Comparison of ENCODE assay signal across 8 cellular contexts in the genomic region with DNA sequence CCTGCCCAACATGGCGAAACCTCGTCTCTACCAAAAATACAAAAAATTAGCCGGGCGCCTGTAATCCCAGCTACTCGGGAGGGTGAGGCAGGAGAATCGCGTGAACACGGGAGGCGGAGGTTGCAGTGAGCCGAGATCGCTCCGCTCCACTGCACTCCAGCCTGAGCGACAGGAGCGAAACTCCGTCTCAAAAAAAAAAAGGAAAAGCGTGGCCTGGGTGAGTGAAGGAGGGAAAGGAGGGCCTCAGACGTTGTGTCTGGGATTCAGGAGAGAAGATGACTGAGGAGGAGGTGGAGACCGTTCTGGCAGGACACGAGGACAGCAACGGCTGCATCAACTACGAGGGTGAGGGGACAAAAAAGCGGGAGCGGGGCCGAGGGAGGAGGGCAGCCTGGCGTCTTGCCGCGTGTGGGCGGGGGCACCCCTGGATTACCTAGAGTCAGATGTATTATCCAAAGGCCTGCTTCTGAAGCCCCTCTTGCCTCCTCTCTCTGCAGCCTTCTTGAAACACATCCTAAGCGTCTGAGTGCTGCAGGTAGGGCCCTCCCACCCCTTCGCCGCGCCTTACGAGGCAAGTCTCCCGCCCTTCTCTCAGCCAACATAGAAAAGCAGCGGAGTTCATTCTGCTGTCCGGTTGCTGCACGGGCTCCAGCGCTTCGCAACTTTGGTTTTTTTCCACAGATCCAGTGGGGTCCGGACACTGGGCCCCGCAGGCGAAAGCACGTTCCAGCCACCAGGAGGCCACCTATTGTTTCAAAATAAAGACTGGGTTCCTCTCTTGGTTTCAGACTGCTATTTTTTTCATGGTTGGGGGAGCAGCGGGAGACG. TPM values are rescaled to one million over a fixed set of nuclear protein-coding genes. Genes with fewer than 3 reads are reported as not detected.
A peak's percentile ranks its signal among the peaks of the same experiment; 100 is the strongest.
DNase-seq lines count a peak whose midpoint lies in the region; ATAC-seq, FAIRE-seq and TF ChIP-seq lines count a peak whose summit lies in the region.

No MANE protein-coding gene starts in this region.

- peak; percentile 70 for TF ChIP-seq CTCF in GM12875 (IDR thresholded peaks at IDR 0.05; ENCODE audit: borderline replicate concordance, insufficient read depth, low read depth, low read length)
- peak; percentile 72 for TF ChIP-seq CTCF in astrocyte (IDR thresholded peaks at IDR 0.05; ENCODE audit: insufficient read depth, low read depth, low read length)
- TF ChIP-seq CTCF in hepatocyte (IDR thresholded peaks at IDR 0.05; ENCODE audit: poor library complexity) = peak; percentile 72

- H3K27me3 ChIP-seq in astrocyte (ENCODE audit: insufficient read depth, low read length) = no peaks in the 10 kb centered on the region
- H3K27me3 ChIP-seq in hepatocyte = no peaks in the 10 kb centered on the region
- no peaks in the 10 kb centered on the region for H3K27me3 ChIP-seq in rectal smooth muscle tissue (ENCODE audit: control insufficient read depth, insufficient read depth, low read length)

- H3K4me1 ChIP-seq in astrocyte (ENCODE audit: insufficient read depth, low read length) (peaks cover 41% of the 10 kb centered on the region), hepatocyte (ENCODE audit: insufficient read depth) (peaks cover 38% of the 10 kb centered on the region), rectal smooth muscle tissue (ENCODE audit: control insufficient read depth, insufficient read depth, low read length) (peaks cover 20% of the 10 kb centered on the region)

- ATAC-seq in HG02884 (IDR thresholded peaks at IDR 0.05; ENCODE audit: unreplicated experiment) = peak; percentile 21
- ATAC-seq in T-helper 17 cell = peak; percentile 49
- no peak for ATAC-seq in HG02870 (IDR thresholded peaks at IDR 0.05; ENCODE audit: unreplicated experiment)

- H2AFZ ChIP-seq in astrocyte (ENCODE audit: low read depth, low read length) (peak overlapping the region; percentile 43), hepatocyte (peak overlapping the region; percentile 39)

- H4K20me1 ChIP-seq in astrocyte (ENCODE audit: insufficient read depth, low read length) = peaks cover 42% of the 10 kb centered on the region
- H4K20me1 ChIP-seq in hepatocyte (ENCODE audit: insufficient read depth, poor library complexity, severe bottlenecking) = peaks cover 28% of the 10 kb centered on the region

- no peak for FAIRE-seq in astrocyte (lab: Jason Lieb, UNC)

- H3K27ac Mint-ChIP-seq in T-helper 17 cell (peak overlapping the region; percentile 99), astrocyte (ENCODE audit: unreplicated experiment) (peak overlapping the region; percentile 96)

- H3K4me2 ChIP-seq in astrocyte (ENCODE audit: low read length) (peak overlapping the region; percentile 99), hepatocyte (peak overlapping the region; percentile 88)

- peak overlapping the region; percentile 81 for H3K9ac ChIP-seq in astrocyte (ENCODE audit: low read length)
- H3K9ac ChIP-seq in rectal smooth muscle tissue (ENCODE audit: low read length) = peak overlapping the region; percentile 49

- peaks cover 46% of the 10 kb centered on the region for H3K4me1 Mint-ChIP-seq in T-helper 17 cell
- H3K4me1 Mint-ChIP-seq in astrocyte (ENCODE audit: low read depth, unreplicated experiment) = peaks cover 15% of the 10 kb centered on the region

- H3K36me3 Mint-ChIP-seq in T-helper 17 cell (ENCODE audit: low read depth) (peaks cover 11% of the 10 kb centered on the region), astrocyte (ENCODE audit: low read depth, unreplicated experiment) (peaks cover 40% of the 10 kb centered on the region)

- DNase-seq in NCI-H1694 treated with DMSO at 0.1 percent for 48 hours (lab: John Stamatoyannopoulos, UW) (peak; percentile 81), T-helper 17 cell (peak in 2 of 3 donors; percentile 21 to 24), astrocyte (ENCODE audit: low read depth) (peak; percentile 77), hepatocyte (ENCODE audit: low spot score) (peak; percentile 87)

- H3K9me2 ChIP-seq in hepatocyte (replicated peaks; ENCODE audit: insufficient read depth) = no peaks in the 10 kb centered on the region

- H3K27me3 Mint-ChIP-seq in T-helper 17 cell (no peaks in the 10 kb centered on the region), astrocyte (ENCODE audit: low read depth, unreplicated experiment) (no peaks in the 10 kb centered on the region)

- H3K4me3 Mint-ChIP-seq in T-helper 17 cell (peak overlapping the region; percentile 100), astrocyte (ENCODE audit: unreplicated experiment) (peak overlapping the region; percentile 91)

- H3K79me2 ChIP-seq in astrocyte (ENCODE audit: insufficient read depth, low read length) (peaks cover 63% of the 10 kb centered on the region), hepatocyte (peaks cover 50% of the 10 kb centered on the region)

- 15% methylated on average over 39 of the region's 45 CpGs for WGBS in hepatocyte (ENCODE audit: low lambda C conversion rate, missing lambda C conversion rate)

- H3K27ac ChIP-seq in astrocyte (ENCODE audit: low read depth, low read length) (peak overlapping the region; percentile 73), hepatocyte (peak overlapping the region; percentile 99), rectal smooth muscle tissue (ENCODE audit: low read depth, low read length) (peak overlapping the region; percentile 88)

- no peaks in the 10 kb centered on the region for H3K9me3 Mint-ChIP-seq in astrocyte (ENCODE audit: unreplicated experiment)

- no peaks in the 10 kb centered on the region for H3K9me3 ChIP-seq in T-helper 17 cell (ENCODE audit: control insufficient read depth, low read length, poor library complexity, severe bottlenecking)
- no peaks in the 10 kb centered on the region for H3K9me3 ChIP-seq in astrocyte (ENCODE audit: insufficient read depth, low read depth, low read length)
- H3K9me3 ChIP-seq in hepatocyte (ENCODE audit: low read depth) = no peaks in the 10 kb centered on the region

- peak overlapping the region; percentile 54 for H3K4me3 ChIP-seq in GM12875 (ENCODE audit: low read depth, low read length)
- H3K4me3 ChIP-seq in astrocyte (ENCODE audit: insufficient read depth, low read depth, low read length) = peak overlapping the region; percentile 64
- peak overlapping the region; percentile 11 for H3K4me3 ChIP-seq in hepatocyte
- H3K4me3 ChIP-seq in rectal smooth muscle tissue (ENCODE audit: low read length) = peak overlapping the region; percentile 99

- peaks cover 35% of the 10 kb centered on the region for H3K36me3 ChIP-seq in astrocyte (ENCODE audit: insufficient read depth, low read length)
- no peaks in the 10 kb centered on the region for H3K36me3 ChIP-seq in hepatocyte (replicated peaks; ENCODE audit: insufficient read depth, low read depth)
- H3K36me3 ChIP-seq in rectal smooth muscle tissue (ENCODE audit: control insufficient read depth, insufficient read depth, low read length) = peaks cover 32% of the 10 kb centered on the region

RNA-seq across cellular contexts. Expression of a gene that starts 0.7 kb away (rescaled TPM):
- total RNA-seq in T-helper 17 cell = 100 to 1,000 TPM; 741 to 784 TPM
- total RNA-seq in astrocyte = 2,485 and 2,685 TPM in 2 replicates
- 1,441 and 1,490 TPM in 2 replicates for total RNA-seq in hepatocyte
- 2,273 and 2,387 TPM in 2 replicates for polyA plus RNA-seq in hepatocyte

RNA-seq across cellular contexts. Expression of a gene that starts 5.0 kb away (rescaled TPM):
- 1 to 10 TPM; 5.4 to 9.0 TPM for total RNA-seq in T-helper 17 cell
- 110 and 118 TPM in 2 replicates for total RNA-seq in astrocyte
- 80.6 and 98.1 TPM in 2 replicates for total RNA-seq in hepatocyte
- polyA plus RNA-seq in hepatocyte = 82.2 and 83.9 TPM in 2 replicates

RNA-seq across cellular contexts. Expression of a gene that starts 29.3 kb away (rescaled TPM):
- 100 to 1,000 TPM; 178 to 211 TPM for total RNA-seq in T-helper 17 cell
- 138 and 142 TPM in 2 replicates for total RNA-seq in astrocyte
- total RNA-seq in hepatocyte = 44.9 and 52.3 TPM in 2 replicates
- polyA plus RNA-seq in hepatocyte = 40.0 and 43.8 TPM in 2 replicates

RNA-seq across cellular contexts. Expression of a gene that starts 31.9 kb away (rescaled TPM):
- total RNA-seq in T-helper 17 cell = 100 to 1,000 TPM; 130 to 138 TPM
- 57.5 and 57.6 TPM in 2 replicates for total RNA-seq in astrocyte
- total RNA-seq in hepatocyte = 34.8 and 37.4 TPM in 2 replicates
- polyA plus RNA-seq in hepatocyte = 68.6 and 72.4 TPM in 2 replicates

RNA-seq across cellular contexts. Expression of a gene that starts 39.3 kb away (rescaled TPM):
- total RNA-seq in T-helper 17 cell (1 to 10 TPM; 6.8 to 8.7 TPM), astrocyte (4.1 and 4.2 TPM in 2 replicates), hepatocyte (3.7 and 9.0 TPM in 2 replicates)
- 2.2 and 5.7 TPM in 2 replicates for polyA plus RNA-seq in hepatocyte

Comparison
In these comparisons a context has a peak if more than half of its experiments do, and no peak if none do; other contexts are left out.
1. H3K4me3 ChIP-seq: peak in every context shown above with its lines; median percentile 99 in rectal smooth muscle tissue; 64 in astrocyte; 54 in GM12875; 11 in hepatocyte.
2. DNase-seq: peak in every context shown above with its lines; median percentile 87 in hepatocyte; 81 in NCI-H1694 treated with DMSO at 0.1 percent for 48 hours; 77 in astrocyte; 22 in T-helper 17 cell.